22 cellular contexts compared by ENCODE assay signal in the genomic region with DNA sequence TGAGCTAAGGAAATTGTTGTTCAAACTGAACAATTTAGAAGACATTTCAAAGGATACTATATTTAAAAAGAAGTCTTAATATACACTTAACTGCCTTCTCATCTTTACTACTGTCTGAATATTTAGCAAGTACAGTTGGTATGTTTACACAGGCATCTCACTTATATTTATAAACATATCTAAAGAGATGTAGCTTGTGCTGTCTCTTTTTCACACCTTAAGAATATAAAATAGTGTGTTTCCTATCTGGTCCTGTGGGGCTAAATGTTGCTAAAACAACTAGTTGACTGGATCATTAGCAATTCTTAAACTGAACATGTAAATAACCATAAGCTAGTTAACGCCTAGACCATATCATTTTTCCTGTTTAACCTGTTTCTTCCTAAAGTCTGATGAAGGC.
"Had no signal": no experiment of that assay in that cellular context is flagged by ENCODE, and none has a peak within 500 bp of the region (broad histone marks: within the 10 kb centered on the region; RNA-seq: fewer than 3 reads in every experiment).

No MANE protein-coding gene starts in this region.

- FAIRE-seq: TTC549 had no signal

- H3K27ac ChIP-seq: adrenal gland, PC-9 had no signal

- H3K36me3 ChIP-seq: adrenal gland had no signal

- H3K9me3 ChIP-seq: adrenal gland had no signal

- H3K27me3 ChIP-seq: adrenal gland had no signal

- H3K4me3 ChIP-seq: adrenal gland, PC-9 had no signal

- H2AFZ ChIP-seq: PC-9 had no signal

- DNase-seq: activated B cell treated with CpG ODN at 0.5 μM for 24 hours; activated CD4-positive, alpha-beta T cell treated with anti-CD3 and anti-CD28 coated beads for 1 hour; activated CD4-positive, alpha-beta T cell treated with anti-CD3 and anti-CD28 coated beads, Interleukin-2, amount 10 ng/mL, durations not matched to agents 24 days and 14 days; activated CD4-positive, alpha-beta T cell treated with anti-CD3 and anti-CD28 coated beads, Interleukin-2, amount 50 U/mL, for 48 hours; activated CD8-positive, alpha-beta memory T cell treated with anti-CD3 and anti-CD28 coated beads for 24 hours; activated naive CD4-positive, alpha-beta T cell treated with anti-CD3 and anti-CD28 coated beads, Interleukin-2, amount 50 U/mL, for 16 hours; activated naive CD8-positive, alpha-beta T cell treated with anti-CD3 and anti-CD28 coated beads, Interleukin-2, amount 10 ng/mL, durations not matched to agents 7 days and 5 days; adrenal gland; anterior cingulate cortex; central memory CD4-positive, alpha-beta T cell; Karpas-422; NCI-H1105 treated with DMSO at 0.1 percent for 48 hours; NCI-H1436 treated with DMSO at 0.1 percent for 48 hours; NCI-H187; NCI-H2081; NCI-H446; NCI-H524; SIG-M5; T-helper 2 cell; T1000 had no signal

- H3K4me2 ChIP-seq: PC-9 had no signal

- H3K4me1 ChIP-seq: adrenal gland had no signal
